Comparison of ENCODE assay signal across 8 cellular contexts in the genomic region with DNA sequence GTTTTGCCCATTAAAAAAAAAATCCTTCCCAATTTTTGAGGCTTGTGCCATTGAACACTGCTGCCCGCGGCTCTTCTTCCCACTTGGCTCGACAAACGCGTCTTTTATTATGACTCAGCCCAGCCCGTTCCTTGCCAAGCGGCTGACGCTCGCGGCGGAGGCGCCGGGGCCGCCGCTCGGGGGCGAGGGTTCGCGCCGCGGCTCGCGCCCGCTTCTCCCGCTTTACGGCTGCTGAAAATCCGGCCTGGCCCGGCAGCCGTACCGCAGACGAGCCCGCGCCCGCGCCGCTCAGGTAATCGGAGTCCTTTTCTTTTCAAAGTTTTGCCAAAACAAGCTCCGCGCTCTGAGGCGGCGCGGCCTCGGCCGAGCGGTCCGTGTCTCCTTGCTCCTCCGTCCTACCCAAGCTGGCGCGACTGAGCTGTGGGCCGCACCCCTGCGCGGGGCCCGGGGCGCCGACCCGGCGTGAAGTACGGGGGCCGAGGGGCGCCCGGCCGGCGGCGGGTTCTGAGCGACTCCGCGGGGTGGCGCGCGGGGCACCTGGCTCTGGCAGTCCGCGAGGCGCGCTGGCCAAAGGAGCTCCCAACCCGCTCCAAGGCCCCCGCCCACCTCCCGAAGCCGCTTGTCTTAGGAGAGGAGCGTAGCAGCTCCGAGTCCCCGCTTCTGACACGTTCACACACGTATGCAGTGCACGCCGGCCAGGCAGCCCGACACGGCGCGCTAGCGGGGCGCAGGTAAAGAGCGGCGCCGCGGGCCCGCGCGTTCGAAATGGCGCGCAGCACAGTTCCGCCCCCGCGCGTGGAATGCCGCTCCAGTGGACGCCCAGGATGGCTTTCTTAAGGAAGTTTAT.
A peak's percentile ranks its signal among the peaks of the same experiment; 100 is the strongest.
DNase-seq lines count a peak whose midpoint lies in the region; ATAC-seq and TF ChIP-seq lines count a peak whose summit lies in the region.

No MANE protein-coding gene starts in this region.

- peak; percentile 72 for ATAC-seq in GM21447 (IDR thresholded peaks at IDR 0.05; ENCODE audit: unreplicated experiment)
- ATAC-seq in foreskin keratinocyte, result peak; percentile 89

- TF ChIP-seq CTCF in Calu3 (IDR thresholded peaks at IDR 0.05; ENCODE audit: unreplicated experiment), result peak; percentile 18
- TF ChIP-seq CTCF in foreskin keratinocyte (conservative IDR thresholded peaks at IDR 0.05), result peak; percentile 36
- TF ChIP-seq CTCF in nephron progenitor cell (IDR thresholded peaks at IDR 0.05), result no peak

- H3K4me1 Mint-ChIP-seq in Calu3 (ENCODE audit: low read depth, unreplicated experiment), result peaks cover 20% of the 10 kb centered on the region
- H3K4me1 Mint-ChIP-seq in activated T-helper 2 cell treated with anti-CD3 and anti-CD28 coated beads, Interferon-gamma antibody, Interleukin-2, Interleukin-4, amounts not matched to agents 10 μg/mL and 5 μg/mL and 100 μg/mL, durations not matched to agents 14 hours and 24 hours and 36 hours (ENCODE audit: low read depth), result peaks cover 11% of the 10 kb centered on the region
- peaks cover 28% of the 10 kb centered on the region for H3K4me1 Mint-ChIP-seq in nephron progenitor cell

- H3K36me3 Mint-ChIP-seq in Calu3 (ENCODE audit: insufficient read depth, unreplicated experiment) (peaks cover 22% of the 10 kb centered on the region), nephron progenitor cell (ENCODE audit: low read depth) (no peaks in the 10 kb centered on the region)
- no peaks in the 10 kb centered on the region for H3K36me3 Mint-ChIP-seq in activated T-helper 2 cell treated with anti-CD3 and anti-CD28 coated beads, Interferon-gamma antibody, Interleukin-2, Interleukin-4, amounts not matched to agents 10 μg/mL and 5 μg/mL and 100 μg/mL, durations not matched to agents 14 hours and 24 hours and 36 hours (ENCODE audit: low read depth)

- H3K4me3 Mint-ChIP-seq in Calu3 (ENCODE audit: low read depth, unreplicated experiment) (peak overlapping the region; percentile 80), nephron progenitor cell (peak overlapping the region; percentile 96)
- H3K4me3 Mint-ChIP-seq in activated T-helper 2 cell treated with anti-CD3 and anti-CD28 coated beads, Interferon-gamma antibody, Interleukin-2, Interleukin-4, amounts not matched to agents 10 μg/mL and 5 μg/mL and 100 μg/mL, durations not matched to agents 14 hours and 24 hours and 36 hours (ENCODE audit: low read depth), result peak overlapping the region; percentile 87

- H3K27ac ChIP-seq in HUES48 (ENCODE audit: low read depth, low read length) (peak overlapping the region; percentile 98), foreskin keratinocyte (peak overlapping the region; percentile 85), stomach smooth muscle (ENCODE audit: low read length) (peak overlapping the region; percentile 91)

- H3K4me1 ChIP-seq in HUES48 (ENCODE audit: control insufficient read depth, insufficient read depth, low read length) (peaks cover 28% of the 10 kb centered on the region), foreskin keratinocyte (peaks cover 18% of the 10 kb centered on the region), stomach smooth muscle (ENCODE audit: control insufficient read depth, insufficient read depth, low read length) (peaks cover 5% of the 10 kb centered on the region)

- H3K4me3 ChIP-seq in HUES48 (ENCODE audit: low read depth, low read length) (peak overlapping the region; percentile 86), stomach smooth muscle (ENCODE audit: low read length in 2 of 2) (peak overlapping the region; percentile 80 to 82)

- H3K36me3 ChIP-seq in HUES48 (ENCODE audit: control insufficient read depth, insufficient read depth, low read length) (no peaks in the 10 kb centered on the region), stomach smooth muscle (ENCODE audit: control insufficient read depth in 2 of 2, insufficient read depth in 2 of 2, low read length in 2 of 2) (no peaks in the 10 kb centered on the region)

- DNase-seq in Calu3 (peak; percentile 94), NOMO-1 treated with dmso at 0.1 percent for 144 hours (lab: John Stamatoyannopoulos, UW; ENCODE audit: unreplicated experiment) (peak; percentile 84), foreskin keratinocyte (peak; percentile 59 to 84), nephron progenitor cell (peak; percentile 88)
- peak; percentile 50 for DNase-seq in activated T-helper 2 cell treated with anti-CD3 and anti-CD28 coated beads, Interferon-gamma antibody, Interleukin-2, Interleukin-4, amounts not matched to agents 10 μg/mL and 5 μg/mL and 100 μg/mL, durations not matched to agents 14 hours and 24 hours and 36 hours (ENCODE audit: low spot score)

- H3K27me3 ChIP-seq in HUES48 (ENCODE audit: control insufficient read depth, insufficient read depth, low read length) (no peaks in the 10 kb centered on the region; the same call in 1 of the 2 replicates), foreskin keratinocyte (no peaks in the 10 kb centered on the region), stomach smooth muscle (ENCODE audit: control insufficient read depth in 1 of 2, insufficient read depth in 2 of 2, low read length in 2 of 2) (no peaks in the 10 kb centered on the region)

- BruUV-seq in Calu3 (replicated peaks; lab: Mats Ljungman, UMichigan), result TSS peak; percentile 85

- CTCF ChIA-PET in Calu3 (lab: Charles Lee), result interaction anchor here (0.7 to 1.7 kb wide), 11 partner anchors 31 to 1989 kb away, joined by 3 to 7 read pairs (median 4); no protein-coding TSS in a partner anchor

- intact Hi-C loops in Calu3 (cut with micrococcal nuclease; ENCODE audit: unreplicated experiment), result loop anchor here (1.0 to 5.0 kb wide), 4 partner anchors 92 to 711 kb away; a partner anchor contains a TSS
- intact Hi-C loops in activated T-helper 2 cell treated with anti-CD3 and anti-CD28 coated beads, Interferon-gamma antibody, Interleukin-2, Interleukin-4, amounts not matched to agents 10 μg/mL and 5 μg/mL and 100 μg/mL, durations not matched to agents 14 hours and 24 hours and 36 hours (cut with micrococcal nuclease), result no loop called here

- H3K27ac Mint-ChIP-seq in Calu3 (ENCODE audit: unreplicated experiment), result peak overlapping the region; percentile 62
- H3K27ac Mint-ChIP-seq in activated T-helper 2 cell treated with anti-CD3 and anti-CD28 coated beads, Interferon-gamma antibody, Interleukin-2, Interleukin-4, amounts not matched to agents 10 μg/mL and 5 μg/mL and 100 μg/mL, durations not matched to agents 14 hours and 24 hours and 36 hours, result no peak overlapping the region
- peak overlapping the region; percentile 99 for H3K27ac Mint-ChIP-seq in nephron progenitor cell

- H3K27me3 Mint-ChIP-seq in Calu3 (ENCODE audit: unreplicated experiment) (no peaks in the 10 kb centered on the region), nephron progenitor cell (ENCODE audit: low read depth, poor library complexity) (no peaks in the 10 kb centered on the region)
- peaks cover 28% of the 10 kb centered on the region for H3K27me3 Mint-ChIP-seq in activated T-helper 2 cell treated with anti-CD3 and anti-CD28 coated beads, Interferon-gamma antibody, Interleukin-2, Interleukin-4, amounts not matched to agents 10 μg/mL and 5 μg/mL and 100 μg/mL, durations not matched to agents 14 hours and 24 hours and 36 hours (ENCODE audit: low read depth)

- H3K9me3 Mint-ChIP-seq in Calu3 (ENCODE audit: low read depth, unreplicated experiment) (no peaks in the 10 kb centered on the region), nephron progenitor cell (no peaks in the 10 kb centered on the region)
- H3K9me3 Mint-ChIP-seq in activated T-helper 2 cell treated with anti-CD3 and anti-CD28 coated beads, Interferon-gamma antibody, Interleukin-2, Interleukin-4, amounts not matched to agents 10 μg/mL and 5 μg/mL and 100 μg/mL, durations not matched to agents 14 hours and 24 hours and 36 hours, result no peaks in the 10 kb centered on the region

- H3K9ac ChIP-seq in HUES48 (ENCODE audit: low read depth, low read length) (peak overlapping the region; percentile 91), stomach smooth muscle (ENCODE audit: low read length in 2 of 2) (peak overlapping the region; percentile 75 to 79)

- H3K9me3 ChIP-seq in HUES48 (ENCODE audit: control insufficient read depth, insufficient read depth, low read length) (no peaks in the 10 kb centered on the region), stomach smooth muscle (ENCODE audit: control insufficient read depth in 2 of 2, low read length in 2 of 2) (no peaks in the 10 kb centered on the region)

Comparison
In these comparisons a context has a peak if more than half of its experiments do, and no peak if none do; other contexts are left out.
1. Peak in every context shown above with its lines: DNase-seq, ATAC-seq, H3K4me3 ChIP-seq and H3K27ac ChIP-seq.